31 cellular contexts compared by ENCODE assay signal in the genomic region with DNA sequence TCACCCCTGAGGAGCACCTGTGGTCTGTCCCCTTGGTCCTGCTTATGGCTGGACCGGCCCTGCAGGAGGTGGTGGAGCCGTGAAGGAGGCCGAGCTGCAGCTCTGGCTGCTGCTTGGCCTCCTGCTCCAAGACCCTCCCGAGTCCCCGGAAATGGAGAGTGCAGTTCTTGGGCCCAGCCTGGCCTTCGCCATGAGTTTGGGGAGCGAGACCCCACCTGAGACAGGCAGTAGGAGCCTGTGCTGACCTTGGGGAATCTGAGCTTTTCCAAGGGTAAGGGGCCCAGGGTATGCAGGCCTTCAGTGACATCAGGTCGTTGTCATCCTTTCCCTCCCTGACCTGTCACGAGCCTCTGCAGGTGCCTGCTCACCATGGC.
"Had no signal": no experiment of that assay in that cellular context is flagged by ENCODE, and none has a peak within 500 bp of the region (broad histone marks: within the 10 kb centered on the region; RNA-seq: fewer than 3 reads in every experiment).

No MANE protein-coding gene starts in this region.

- DNase-seq: naive B cell; naive thymus-derived CD8-positive, alpha-beta T cell; nephron progenitor cell; nucleus accumbens; ovary; psoas muscle; right lobe of liver; stimulated activated CD4-positive, alpha-beta T cell treated with anti-CD3 and anti-CD28 coated beads, Interleukin-12 subunit alpha, Interleukin-12 subunit beta, amount 100 ng/mL, for 4 hours; stimulated activated CD4-positive, alpha-beta T cell treated with anti-CD3 and anti-CD28 coated beads, Interleukin-2, amount 100 ng/mL, for 24 hours; stimulated activated CD4-positive, alpha-beta T cell treated with anti-CD3 and anti-CD28 coated beads, Interleukin-2, amount 100 ng/mL, for 48 hours; stimulated activated CD4-positive, alpha-beta T cell treated with anti-CD3 and anti-CD28 coated beads, Interleukin-4, amount 100 ng/mL, for 24 hours; stimulated activated naive CD4-positive, alpha-beta T cell; stimulated activated naive CD8-positive, alpha-beta T cell treated with anti-CD3 and anti-CD28 coated beads, Interleukin-15, amount 100 ng/mL, for 72 hours; stimulated activated naive CD8-positive, alpha-beta T cell treated with anti-CD3 and anti-CD28 coated beads, Interleukin-15, Interleukin-2, amounts not matched to agents 100 U/mL and 50 U/mL, for 24 hours; substantia nigra; testis; tibial artery; transverse colon; uterus had no signal

- H3K27me3 Mint-ChIP-seq: naive B cell; naive thymus-derived CD8-positive, alpha-beta T cell; progenitor cell of endocrine pancreas; stimulated activated naive CD8-positive, alpha-beta T cell treated with anti-CD3 and anti-CD28 coated beads, Interleukin-15, amount 100 ng/mL, for 72 hours; type B pancreatic cell had no signal

- H3K4me2 ChIP-seq: smooth muscle cell had no signal

- H3K27ac ChIP-seq: neutrophil, ovary, parathyroid adenoma, psoas muscle, right lobe of liver, skin epidermis, spleen, suprapubic skin, testis, tibial artery, transverse colon, upper lobe of right lung, uterus had no signal

- H3K9me3 ChIP-seq: neutrophil, ovary, psoas muscle, right lobe of liver, spleen, suprapubic skin, testis, tibial artery, transverse colon, upper lobe of right lung, uterus had no signal

- H3K27ac Mint-ChIP-seq: naive thymus-derived CD8-positive, alpha-beta T cell; nephron progenitor cell; progenitor cell of endocrine pancreas; stimulated activated effector memory CD8-positive, alpha-beta T cell treated with anti-CD3 and anti-CD28 coated beads, Interleukin-12 subunit alpha, Interleukin-12 subunit beta, amount 100 ng/mL, for 72 hours; type B pancreatic cell had no signal

- H3K9me3 Mint-ChIP-seq: naive B cell; naive thymus-derived CD8-positive, alpha-beta T cell; nephron progenitor cell; neural crest cell; stimulated activated effector memory CD8-positive, alpha-beta T cell treated with anti-CD3 and anti-CD28 coated beads, Interleukin-12 subunit alpha, Interleukin-12 subunit beta, amount 100 ng/mL, for 72 hours; stimulated activated naive CD8-positive, alpha-beta T cell treated with anti-CD3 and anti-CD28 coated beads, Interleukin-15, amount 100 ng/mL, for 72 hours; type B pancreatic cell had no signal

- H3K36me3 ChIP-seq: ovary, uterus had no signal

- ATAC-seq: naive thymus-derived CD8-positive, alpha-beta T cell; psoas muscle; right cardiac atrium; right lobe of liver; stimulated activated effector memory CD8-positive, alpha-beta T cell treated with anti-CD3 and anti-CD28 coated beads, Interleukin-12 subunit alpha, Interleukin-12 subunit beta, amount 100 ng/mL, for 72 hours; stimulated activated naive CD8-positive, alpha-beta T cell treated with anti-CD3 and anti-CD28 coated beads, Interleukin-15, amount 100 ng/mL, for 72 hours; stimulated activated naive CD8-positive, alpha-beta T cell treated with anti-CD3 and anti-CD28 coated beads, Interleukin-15, Interleukin-2, amounts not matched to agents 100 U/mL and 50 U/mL, for 24 hours; upper lobe of right lung had no signal

- H3K4me3 ChIP-seq: ovary, psoas muscle, right lobe of liver, skin epidermis, smooth muscle cell, spleen, suprapubic skin, testis, tibial artery, transverse colon, upper lobe of right lung, uterus had no signal

- H3K4me3 Mint-ChIP-seq: naive B cell; naive thymus-derived CD8-positive, alpha-beta T cell; nephron progenitor cell; neural crest cell; stimulated activated effector memory CD8-positive, alpha-beta T cell treated with anti-CD3 and anti-CD28 coated beads, Interleukin-12 subunit alpha, Interleukin-12 subunit beta, amount 100 ng/mL, for 72 hours; stimulated activated naive CD8-positive, alpha-beta T cell treated with anti-CD3 and anti-CD28 coated beads, Interleukin-15, amount 100 ng/mL, for 72 hours; type B pancreatic cell had no signal

- H3K79me2 ChIP-seq: parathyroid adenoma had no signal

- H3K4me1 ChIP-seq: parathyroid adenoma, right lobe of liver, spleen, suprapubic skin, testis, transverse colon, upper lobe of right lung, uterus had no signal

- H2AFZ ChIP-seq: parathyroid adenoma had no signal

- H3K27me3 ChIP-seq: neutrophil, ovary, right lobe of liver, spleen, suprapubic skin, testis, tibial artery, transverse colon, upper lobe of right lung, uterus had no signal

- H3K4me1 Mint-ChIP-seq: naive B cell; naive thymus-derived CD8-positive, alpha-beta T cell; nephron progenitor cell; neural crest cell; stimulated activated effector memory CD8-positive, alpha-beta T cell treated with anti-CD3 and anti-CD28 coated beads, Interleukin-12 subunit alpha, Interleukin-12 subunit beta, amount 100 ng/mL, for 72 hours; stimulated activated naive CD8-positive, alpha-beta T cell treated with anti-CD3 and anti-CD28 coated beads, Interleukin-15, amount 100 ng/mL, for 72 hours had no signal

- H3K36me3 Mint-ChIP-seq: naive B cell, type B pancreatic cell had no signal

- H3K9ac ChIP-seq: parathyroid adenoma had no signal
